12 cellular contexts compared by ENCODE assay signal in genomic region chr2:28366149-28366495, GRCh38. TPM values are rescaled to one million over a fixed set of nuclear protein-coding genes. Genes with fewer than 3 reads are reported as not detected.
DNase-seq lines count a peak whose midpoint lies in the region; ATAC-seq and TF ChIP-seq lines count a peak whose summit lies in the region.
"Had no signal": no experiment of that assay in that cellular context is flagged by ENCODE, and none has a peak within 500 bp of the region (broad histone marks: within the 10 kb centered on the region; RNA-seq: fewer than 3 reads in every experiment).

No MANE protein-coding gene starts in this region.

- WGBS in tibial nerve, 2 donors: 82 to 90% methylated on average over 10 of the region's 10 CpGs
- 77% methylated on average over 7 of the region's 10 CpGs for WGBS in suprapubic skin

- peak overlapping the region in 10 of 11 experiments; percentile 56 to 92 (median 84); a peak in 20 of 22 replicates for H3K27ac ChIP-seq in BLaER1 treated with 17β-estradiol and CSF1 and Interleukin-3, amounts not matched to agents 10 nM and 100 nM
- peak overlapping the region in 1 of 4 donors; percentile 40 for H3K27ac ChIP-seq in tibial nerve
- no peak overlapping the region for H3K27ac ChIP-seq in suprapubic skin
- H3K27ac ChIP-seq: tibial artery had no signal

- H3K36me3 Mint-ChIP-seq in chondrocyte (ENCODE audit: low read depth): no peaks in the 10 kb centered on the region
- H3K36me3 Mint-ChIP-seq in natural killer cell treated with Interleukin-12 subunit alpha and Interleukin-12 subunit beta and Interleukin-15 and Interleukin-18, amount 100 ng/mL, for 72 hours: no peaks in the 10 kb centered on the region

- no peak overlapping the region for H2AFZ ChIP-seq in Loucy (ENCODE audit: low read length)

- no peaks in the 10 kb centered on the region for H3K27me3 Mint-ChIP-seq in chondrocyte (ENCODE audit: low read depth)
- H3K27me3 Mint-ChIP-seq in natural killer cell treated with Interleukin-12 subunit alpha and Interleukin-12 subunit beta and Interleukin-15 and Interleukin-18, amount 100 ng/mL, for 72 hours: no peaks in the 10 kb centered on the region

- H3K4me3 ChIP-seq in BLaER1 treated with 17β-estradiol and CSF1 and Interleukin-3, amounts not matched to agents 10 nM and 100 nM: no peak overlapping the region; a peak in 1 of 20 replicates
- H3K4me3 ChIP-seq in Loucy (ENCODE audit: low read length, poor library complexity, severe bottlenecking) (peak overlapping the region; percentile 64), tibial nerve (no peak overlapping the region), suprapubic skin (no peak overlapping the region)
- H3K4me3 ChIP-seq: heart right ventricle, tibial artery had no signal

- TF ChIP-seq POLR2A in tibial nerve (IDR thresholded peaks at IDR 0.05) (no peak), suprapubic skin (IDR thresholded peaks at IDR 0.05) (no peak)

- peaks cover 9% of the 10 kb centered on the region; the same call in 1 of the 2 replicates for H3K79me2 ChIP-seq in Loucy (ENCODE audit: insufficient read depth, low read length)

- no peaks in the 10 kb centered on the region for H4K20me1 ChIP-seq in BLaER1 treated with 17β-estradiol and CSF1 and Interleukin-3, amounts not matched to agents 10 nM and 100 nM
- H4K20me1 ChIP-seq in Loucy (ENCODE audit: insufficient read depth, low read length, poor library complexity, severe bottlenecking): no peaks in the 10 kb centered on the region

- H3F3A ChIP-seq in Loucy (ENCODE audit: low read depth): peaks cover 13% of the 10 kb centered on the region; the same call in 1 of the 2 replicates

- TF ChIP-seq CTCF in Loucy (conservative IDR thresholded peaks at IDR 0.05; ENCODE audit: low read length) (no peak), chondrocyte (IDR thresholded peaks at IDR 0.05) (no peak), tibial nerve (IDR thresholded peaks at IDR 0.05) (no peak), suprapubic skin (IDR thresholded peaks at IDR 0.05) (no peak)

- no peak overlapping the region for H3K27ac Mint-ChIP-seq in chondrocyte (ENCODE audit: unreplicated experiment)
- H3K27ac Mint-ChIP-seq in natural killer cell treated with Interleukin-12 subunit alpha and Interleukin-12 subunit beta and Interleukin-15 and Interleukin-18, amount 100 ng/mL, for 72 hours: peak overlapping the region; percentile 87 to 90

- H3K9me2 ChIP-seq in Loucy (replicated peaks; ENCODE audit: low read depth, low read length): no peaks in the 10 kb centered on the region

- H3K36me3 ChIP-seq in BLaER1 treated with 17β-estradiol and CSF1 and Interleukin-3, amounts not matched to agents 10 nM and 100 nM: no peaks in the 10 kb centered on the region
- no peaks in the 10 kb centered on the region for H3K36me3 ChIP-seq in Loucy (ENCODE audit: insufficient read depth, low read length)
- no peaks in the 10 kb centered on the region for H3K36me3 ChIP-seq in tibial nerve
- no peaks in the 10 kb centered on the region for H3K36me3 ChIP-seq in suprapubic skin
- H3K36me3 ChIP-seq: heart right ventricle, tibial artery had no signal

- H3K9me3 ChIP-seq in BLaER1 treated with 17β-estradiol and CSF1 and Interleukin-3, amounts not matched to agents 10 nM and 100 nM (replicated peaks in 1 of 11): no peaks in the 10 kb centered on the region
- no peaks in the 10 kb centered on the region for H3K9me3 ChIP-seq in Loucy (ENCODE audit: insufficient read depth, low read depth, low read length)
- no peaks in the 10 kb centered on the region for H3K9me3 ChIP-seq in tibial nerve
- no peaks in the 10 kb centered on the region for H3K9me3 ChIP-seq in suprapubic skin
- H3K9me3 ChIP-seq: heart right ventricle, tibial artery had no signal

- peaks cover 63 to 92% (median 77%) of the 10 kb centered on the region in 10 experiments for H3K4me1 ChIP-seq in BLaER1 treated with 17β-estradiol and CSF1 and Interleukin-3, amounts not matched to agents 10 nM and 100 nM
- H3K4me1 ChIP-seq in Loucy (ENCODE audit: insufficient read depth, low read length, poor library complexity, severe bottlenecking) (peaks cover 94% of the 10 kb centered on the region), tibial nerve (peaks cover 0 to 15% (median 3%) of the 10 kb centered on the region in 4 donors), suprapubic skin (peaks cover 24% of the 10 kb centered on the region)
- H3K4me1 ChIP-seq: tibial artery had no signal

- H3K9me3 Mint-ChIP-seq in chondrocyte (ENCODE audit: low read depth): no peaks in the 10 kb centered on the region
- H3K9me3 Mint-ChIP-seq in natural killer cell treated with Interleukin-12 subunit alpha and Interleukin-12 subunit beta and Interleukin-15 and Interleukin-18, amount 100 ng/mL, for 72 hours: no peaks in the 10 kb centered on the region

- TF ChIP-seq EP300 in tibial nerve (IDR thresholded peaks at IDR 0.05) (no peak), suprapubic skin (IDR thresholded peaks at IDR 0.05) (no peak)

- H3K4me2 ChIP-seq in BLaER1 treated with 17β-estradiol and CSF1 and Interleukin-3, amounts not matched to agents 10 nM and 100 nM: peak overlapping the region; percentile 79 to 100 (median 88)
- H3K4me2 ChIP-seq in Loucy (ENCODE audit: low read depth, low read length, poor library complexity, severe bottlenecking): peak overlapping the region; percentile 80

- H3K4me1 Mint-ChIP-seq in chondrocyte (ENCODE audit: low read depth): peaks cover 29% of the 10 kb centered on the region
- H3K4me1 Mint-ChIP-seq in natural killer cell treated with Interleukin-12 subunit alpha and Interleukin-12 subunit beta and Interleukin-15 and Interleukin-18, amount 100 ng/mL, for 72 hours (ENCODE audit: low read depth in 2 of 2): peaks cover 54 to 64% of the 10 kb centered on the region in 2 donors

- no peak overlapping the region for H3K4me3 Mint-ChIP-seq in chondrocyte (ENCODE audit: unreplicated experiment)
- H3K4me3 Mint-ChIP-seq in natural killer cell treated with Interleukin-12 subunit alpha and Interleukin-12 subunit beta and Interleukin-15 and Interleukin-18, amount 100 ng/mL, for 72 hours: peak overlapping the region; percentile 82

- no peaks in the 10 kb centered on the region for H3K27me3 ChIP-seq in BLaER1 treated with 17β-estradiol and CSF1 and Interleukin-3, amounts not matched to agents 10 nM and 100 nM
- H3K27me3 ChIP-seq in Loucy (ENCODE audit: insufficient read depth, low read length, poor library complexity, severe bottlenecking): no peaks in the 10 kb centered on the region
- H3K27me3 ChIP-seq in tibial nerve: no peaks in the 10 kb centered on the region
- H3K27me3 ChIP-seq in suprapubic skin: no peaks in the 10 kb centered on the region
- H3K27me3 ChIP-seq: heart right ventricle had no signal

- no peak for ATAC-seq in natural killer cell treated with Interleukin-12 subunit alpha and Interleukin-12 subunit beta and Interleukin-15 and Interleukin-18, amount 100 ng/mL, for 72 hours
- ATAC-seq in HG03432 (IDR thresholded peaks at IDR 0.05; ENCODE audit: unreplicated experiment): no peak

- peak; percentile 53 for DNase-seq in chondrocyte (ENCODE audit: low spot score)
- DNase-seq in natural killer cell treated with Interleukin-12 subunit alpha and Interleukin-12 subunit beta and Interleukin-15 and Interleukin-18, amount 100 ng/mL, for 72 hours (ENCODE audit: low spot score): no peak
- DNase-seq in LoVo (ENCODE audit: low spot score): no peak
- no peak for DNase-seq in tibial nerve (ENCODE audit: low spot score in 2 of 2)
- no peak for DNase-seq in suprapubic skin (ENCODE audit: low spot score in 2 of 2)
- DNase-seq: GOT3, kidney, tibial artery had no signal

- H3K9ac ChIP-seq in BLaER1 treated with 17β-estradiol and CSF1 and Interleukin-3, amounts not matched to agents 10 nM and 100 nM: peak overlapping the region in 10 of 11 experiments; percentile 6 to 79 (median 72); a peak in 14 of 22 replicates
- peak overlapping the region; percentile 78 for H3K9ac ChIP-seq in Loucy (ENCODE audit: low read depth, low read length, poor library complexity, severe bottlenecking)

RNA-seq across cellular contexts. Expression of gene FOSL2, which starts 26.5 kb away (rescaled TPM):
- total RNA-seq in chondrocyte: 93.0 to 163 TPM (median 156 TPM) in 3 replicates
- 10 to 100 TPM; 44.5 to 52.5 TPM for total RNA-seq in natural killer cell treated with Interleukin-12 subunit alpha and Interleukin-12 subunit beta and Interleukin-15 and Interleukin-18, amount 100 ng/mL, for 72 hours
- 100 to 1,000 TPM; 141 to 207 (median 190) TPM for total RNA-seq in tibial nerve
- total RNA-seq in suprapubic skin: 100 to 1,000 TPM; 298 to 370 (median 337) TPM
